In genomic region chr2:109542384-109542783, GRCh38 we compare ENCODE assay signal across 27 cellular contexts.
"Had no signal": no experiment of that assay in that cellular context is flagged by ENCODE, and none has a peak within 500 bp of the region (broad histone marks: within the 10 kb centered on the region; RNA-seq: fewer than 3 reads in every experiment).

No MANE protein-coding gene starts in this region.

- H3K4me3 ChIP-seq: adrenal gland, K562 had no signal

- DNase-seq: activated CD4-positive, alpha-beta T cell treated with anti-CD3 and anti-CD28 coated beads for 48 hours; activated CD4-positive, alpha-beta T cell treated with anti-CD3 and anti-CD28 coated beads, Interleukin-2, amount 50 U/mL, for 4 hours; activated CD4-positive, CD25-positive, alpha-beta regulatory T cell treated with anti-CD3 and anti-CD28 coated beads, Interleukin-2, amount 50 U/mL, for 72 hours; activated CD8-positive, alpha-beta memory T cell treated with anti-CD3 and anti-CD28 coated beads, Interleukin-2, amount 50 U/mL, for 48 hours; activated CD8-positive, alpha-beta T cell treated with anti-CD3 and anti-CD28 coated beads, Interleukin-2, amount 10 ng/mL, durations not matched to agents 7 days and 5 days; activated naive CD4-positive, alpha-beta T cell treated with anti-CD3 and anti-CD28 coated beads, Interleukin-2, amount 50 U/mL, for 16 hours; activated naive CD8-positive, alpha-beta T cell treated with anti-CD3 and anti-CD28 coated beads, Interleukin-2, amount 10 ng/mL, durations not matched to agents 7 days and 5 days; activated T-cell treated with anti-CD3 and anti-CD28 coated beads, Interleukin-2, amount 50 U/mL, for 1 hour; adrenal gland; anterior cingulate cortex; caudate nucleus; Karpas-422; NCI-H1105 treated with DMSO at 0.1 percent for 48 hours; NCI-H1436 treated with DMSO at 0.1 percent for 48 hours; NCI-H1930; NCI-H2171; NCI-H2227 treated with DMSO at 0.1 percent for 48 hours; NCI-H446 treated with DMSO at 0.1 percent for 48 hours; NCI-H526 treated with DMSO at 0.1 percent for 48 hours; NK-92 treated with Interleukin-12 subunit alpha and Interleukin-12 subunit beta, amount 100 ng/mL, for 24 hours; OCI-M1; SIG-M5; T-helper 17 cell; T-helper 9 cell had no signal

- H3K27ac ChIP-seq: adrenal gland had no signal

- FAIRE-seq: K562 had no signal

- H3K27me3 ChIP-seq: adrenal gland had no signal

- H3K4me1 ChIP-seq: adrenal gland had no signal

- H3K36me3 ChIP-seq: adrenal gland had no signal

- ATAC-seq: activated CD8-positive, alpha-beta T cell treated with anti-CD3 and anti-CD28 coated beads, Interleukin-2, amount 10 ng/mL, durations not matched to agents 7 days and 5 days; K562; Panc1; T-helper 17 cell; WTC11 had no signal

- H3K9me3 ChIP-seq: adrenal gland had no signal
